1 cellular context compared by ENCODE assay signal in the genomic region with DNA sequence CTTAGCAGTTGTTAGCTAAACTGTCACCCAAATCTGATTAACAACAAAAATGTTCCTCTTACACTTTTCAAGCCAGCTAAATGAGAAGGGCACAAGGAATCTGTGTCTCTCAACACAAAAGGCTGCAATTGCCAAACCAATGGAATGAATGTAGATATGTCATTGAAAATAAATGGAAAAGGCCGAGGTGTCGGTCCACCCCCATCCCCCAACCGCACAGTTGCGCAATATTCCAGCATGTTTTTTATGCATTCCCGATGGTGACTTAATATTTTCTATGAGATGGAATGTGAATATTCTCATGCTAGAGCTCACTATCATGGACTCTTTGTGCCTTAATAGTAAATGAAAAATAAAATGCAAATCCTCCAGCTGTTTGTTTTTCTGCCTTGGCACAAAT.
TF ChIP-seq lines count a peak whose summit lies in the region.

No MANE protein-coding gene starts in this region.

TF ChIP-seq in K562, 482 proteins besides CTCF, POLR2A, EP300 and RAD21 (continued from another document):
- TF ChIP-seq, protein P1, sequence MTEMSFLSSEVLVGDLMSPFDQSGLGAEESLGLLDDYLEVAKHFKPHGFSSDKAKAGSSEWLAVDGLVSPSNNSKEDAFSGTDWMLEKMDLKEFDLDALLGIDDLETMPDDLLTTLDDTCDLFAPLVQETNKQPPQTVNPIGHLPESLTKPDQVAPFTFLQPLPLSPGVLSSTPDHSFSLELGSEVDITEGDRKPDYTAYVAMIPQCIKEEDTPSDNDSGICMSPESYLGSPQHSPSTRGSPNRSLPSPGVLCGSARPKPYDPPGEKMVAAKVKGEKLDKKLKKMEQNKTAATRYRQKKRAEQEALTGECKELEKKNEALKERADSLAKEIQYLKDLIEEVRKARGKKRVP (CRISPR knock-in tag; IDR thresholded peaks at IDR 0.05): no peak
- TF ChIP-seq CEBPG (CRISPR knock-in tag; IDR thresholded peaks at IDR 0.05): peak; percentile 82
- TF ChIP-seq CEBPG (tag; conservative IDR thresholded peaks at IDR 0.05 in 1 of 2, IDR thresholded peaks at IDR 0.05 in 1 of 2): peak; percentile 80 to 99
- TF ChIP-seq, protein P2, sequence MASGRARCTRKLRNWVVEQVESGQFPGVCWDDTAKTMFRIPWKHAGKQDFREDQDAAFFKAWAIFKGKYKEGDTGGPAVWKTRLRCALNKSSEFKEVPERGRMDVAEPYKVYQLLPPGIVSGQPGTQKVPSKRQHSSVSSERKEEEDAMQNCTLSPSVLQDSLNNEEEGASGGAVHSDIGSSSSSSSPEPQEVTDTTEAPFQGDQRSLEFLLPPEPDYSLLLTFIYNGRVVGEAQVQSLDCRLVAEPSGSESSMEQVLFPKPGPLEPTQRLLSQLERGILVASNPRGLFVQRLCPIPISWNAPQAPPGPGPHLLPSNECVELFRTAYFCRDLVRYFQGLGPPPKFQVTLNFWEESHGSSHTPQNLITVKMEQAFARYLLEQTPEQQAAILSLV (tag; IDR thresholded peaks at IDR 0.05): peak; percentile 60
